Comparison of ENCODE assay signal across 12 cellular contexts in the genomic region with DNA sequence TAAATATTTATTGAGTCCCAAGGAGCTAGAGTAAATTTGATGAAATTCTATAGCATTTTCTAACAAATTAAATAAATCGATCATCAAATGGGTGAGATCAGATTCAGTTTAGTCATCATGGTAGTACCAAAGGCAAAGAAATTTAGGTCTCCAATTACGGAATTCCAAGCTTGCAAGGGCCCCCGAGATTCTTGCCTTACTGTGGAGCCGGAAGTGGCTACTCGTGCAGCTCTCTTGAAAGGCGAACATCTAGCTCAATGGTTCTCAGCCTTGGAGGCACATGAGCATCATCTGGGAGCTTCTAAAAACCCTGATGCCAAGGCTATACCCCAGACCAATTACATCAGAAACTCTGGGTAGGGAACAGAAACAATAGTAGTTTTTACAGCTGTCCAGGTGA.
A peak's percentile ranks its signal among the peaks of the same experiment; 100 is the strongest.
DNase-seq lines count a peak whose midpoint lies in the region; TF ChIP-seq lines count a peak whose summit lies in the region.
"Had no signal": no experiment of that assay in that cellular context is flagged by ENCODE, and none has a peak within 500 bp of the region (broad histone marks: within the 10 kb centered on the region; RNA-seq: fewer than 3 reads in every experiment).

No MANE protein-coding gene starts in this region.

- H3K79me2 ChIP-seq in PC-9 (ENCODE audit: low read depth), result no peaks in the 10 kb centered on the region

- no peaks in the 10 kb centered on the region for H3K27me3 ChIP-seq in PC-9 (ENCODE audit: insufficient read depth, low read depth)

- H3K9me2 ChIP-seq in PC-9 (ENCODE audit: insufficient read depth), result no peaks in the 10 kb centered on the region; the same call in 1 of the 2 replicates

- no peak overlapping the region for H2AFZ ChIP-seq in PC-9

- no TSS peak for BruUV-seq in PC-9 (replicated peaks; lab: Mats Ljungman, UMichigan)

- H4K20me1 ChIP-seq in PC-9 (ENCODE audit: insufficient read depth), result no peaks in the 10 kb centered on the region

- 0 out of 2 replicates have a peak overlapping the region, but pooled peaks have one; percentile 2 for H3K4me2 ChIP-seq in PC-9

- H3K36me3 ChIP-seq in PC-9 (ENCODE audit: low read depth), result no peaks in the 10 kb centered on the region

- no peak overlapping the region for H3K4me3 ChIP-seq in PC-9

- CTCF ChIA-PET in PC-9 (lab: Charles Lee), result interaction anchor here (0.7 kb wide), 1 partner anchor 792 kb away, joined by 7 read pairs; no protein-coding TSS in a partner anchor

- H3K27ac ChIP-seq in PC-9, result no peak overlapping the region

- POLR2A ChIA-PET in PC-9 (lab: Charles Lee; ENCODE audit: unreplicated experiment), result no interaction called here

- H3K9me3 ChIP-seq in PC-9 (ENCODE audit: insufficient read depth, low read depth), result no peaks in the 10 kb centered on the region

- intact Hi-C loops in PC-9 (cut with micrococcal nuclease; ENCODE audit: unreplicated experiment), result no loop called here

- DNase-seq in NCI-H748 (lab: John Stamatoyannopoulos, UW; ENCODE audit: unreplicated experiment) (peak; percentile 61), NCI-H748 treated with DMSO at 0.1 percent for 48 hours (lab: John Stamatoyannopoulos, UW) (no peak), NCI-H146 treated with DMSO at 0.1 percent for 48 hours (lab: John Stamatoyannopoulos, UW; ENCODE audit: unreplicated experiment) (peak; percentile 28), PC-9 (no peak), DMS153 treated with DMSO at 0.1 percent for 48 hours (lab: John Stamatoyannopoulos, UW; ENCODE audit: unreplicated experiment) (no peak), COR-L47 (lab: John Stamatoyannopoulos, UW) (no peak)
- DNase-seq in stimulated activated CD4-positive, alpha-beta T cell treated with anti-CD3 and anti-CD28 coated beads, Interleukin-12 subunit alpha, Interleukin-12 subunit beta, amount 100 ng/mL, for 4 hours, result no peak
- DNase-seq: CD8-positive, alpha-beta T cell; DMS79 treated with DMSO at 0.1 percent for 48 hours; EL; HCEC 1CT; HFFc6 had no signal

- TF ChIP-seq CTCF in PC-9 (conservative IDR thresholded peaks at IDR 0.05), result no peak

- H3F3A ChIP-seq in PC-9 (ENCODE audit: insufficient read depth, low read depth), result peaks cover 24% of the 10 kb centered on the region

- peaks cover 46% of the 10 kb centered on the region for H3K4me1 ChIP-seq in PC-9 (replicated peaks; ENCODE audit: insufficient read depth)

Comparison
In these comparisons a context has a peak if more than half of its experiments do, and no peak if none do; other contexts are left out.
1. DNase-seq: peak in NCI-H748 (single experiment) and NCI-H146 treated with DMSO at 0.1 percent for 48 hours (single experiment); none in NCI-H748 treated with DMSO at 0.1 percent for 48 hours (single experiment), PC-9 (0 of 2), stimulated activated CD4-positive, alpha-beta T cell treated with anti-CD3 and anti-CD28 coated beads, Interleukin-12 subunit alpha, Interleukin-12 subunit beta, amount 100 ng/mL, for 4 hours (single experiment), DMS153 treated with DMSO at 0.1 percent for 48 hours (single experiment) and COR-L47 (single experiment).